ENCODE assay signal across 9 cellular contexts in the genomic region with DNA sequence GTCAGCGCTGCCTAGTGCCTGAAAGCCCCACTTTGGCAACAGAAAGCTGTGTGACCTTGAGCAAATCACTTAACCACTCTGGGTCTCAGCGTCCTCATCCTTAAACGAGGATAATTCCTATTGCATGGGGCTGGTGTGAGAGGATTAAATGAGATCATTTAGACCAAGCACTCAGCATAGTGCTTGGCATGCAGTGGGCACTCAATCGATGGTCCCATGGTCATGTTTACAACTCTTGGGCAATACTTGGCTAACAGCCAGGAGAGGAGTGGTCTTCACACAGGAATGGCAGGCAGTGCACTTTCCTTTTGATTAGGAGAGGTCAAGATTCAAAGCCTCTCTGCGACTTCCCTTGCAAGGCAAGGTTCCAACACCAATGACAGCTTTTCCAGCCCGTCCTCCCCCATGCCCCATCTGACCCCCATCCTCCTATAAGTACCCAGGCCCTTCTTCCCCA. TPM values are rescaled to one million over a fixed set of nuclear protein-coding genes. Genes with fewer than 3 reads are reported as not detected.
DNase-seq lines count a peak whose midpoint lies in the region; ATAC-seq and TF ChIP-seq lines count a peak whose summit lies in the region.
"Had no signal": no experiment of that assay in that cellular context is flagged by ENCODE, and none has a peak within 500 bp of the region (broad histone marks: within the 10 kb centered on the region; RNA-seq: fewer than 3 reads in every experiment).

No MANE protein-coding gene starts in this region.

- POLR2A ChIA-PET in HEK293 (lab: Yijun Ruan, JAX) = interaction anchor here (1.3 to 3.9 kb wide), 2 partner anchors 13 to 1268 kb away, joined by 3 to 95 read pairs; partner anchors contain the start of genes TNKS1BP1 and ZFP91

- CTCF ChIA-PET in HEK293 (lab: Yijun Ruan, JAX) = interaction anchor here (1.1 to 2.1 kb wide), 2 partner anchors 11 to 331 kb away, joined by 4 to 7 read pairs; no protein-coding TSS in a partner anchor

- TF ChIP-seq POLR2A in Peyer's patch (IDR thresholded peaks at IDR 0.05) = no peak

- H3K4me1 ChIP-seq in HEK293 (ENCODE audit: control insufficient read depth, insufficient read depth, low read length) = no peaks in the 10 kb centered on the region
- H3K4me1 ChIP-seq in Peyer's patch = peaks cover 0 to 85% (median 7%) of the 10 kb centered on the region in 4 donors

- H3K4me3 ChIP-seq in HEK293 (ENCODE audit: low read depth, low read length) = peak overlapping the region; percentile 43
- peak overlapping the region; percentile 26 to 74 (median 44) for H3K4me3 ChIP-seq in Peyer's patch
- H3K4me3 ChIP-seq in skeletal muscle cell (ENCODE audit: low read depth, low read length) = peak overlapping the region; percentile 54

- ATAC-seq in GM19328 (IDR thresholded peaks at IDR 0.05; ENCODE audit: unreplicated experiment) = no peak

- H3K27me3 ChIP-seq in Peyer's patch = no peaks in the 10 kb centered on the region

- TF ChIP-seq CTCF in HEK293 (tag by site-specific recombination; IDR thresholded peaks at IDR 0.05) = no peak
- no peak for TF ChIP-seq CTCF in Peyer's patch (IDR thresholded peaks at IDR 0.05)

- H3K36me3 ChIP-seq in HEK293 (ENCODE audit: control insufficient read depth in 2 of 2, insufficient read depth in 1 of 2, low read length in 2 of 2) = peaks cover 0 to 70% of the 10 kb centered on the region in 2 experiments; a peak in 1 of 3 replicates
- peaks cover 0 to 49% (median 0%) of the 10 kb centered on the region in 3 donors for H3K36me3 ChIP-seq in Peyer's patch

- intact Hi-C loops in head of caudate nucleus (cut with DNase I) = no loop called here

- no peaks in the 10 kb centered on the region for H3K9me3 ChIP-seq in HEK293 (ENCODE audit: control insufficient read depth, insufficient read depth, low read depth, low read length)
- no peaks in the 10 kb centered on the region for H3K9me3 ChIP-seq in Peyer's patch

- DNase-seq in Peyer's patch (no peak), fibroblast of the conjunctiva (ENCODE audit: low read depth) (peak; percentile 60), skeletal muscle cell (ENCODE audit: low read depth) (no peak), head of caudate nucleus (no peak), SKM-1 treated with dmso at 0.1 percent for 144 hours (lab: John Stamatoyannopoulos, UW; ENCODE audit: unreplicated experiment) (no peak)

- H3K27ac ChIP-seq in HEK293 (ENCODE audit: extremely low read depth, low read depth, low read length) (no peak overlapping the region), Peyer's patch (peak overlapping the region; percentile 54 to 96 (median 74))
- H3K27ac ChIP-seq: KMS-11 had no signal

TF ChIP-seq in HEK293, 187 proteins besides CTCF, POLR2A, EP300 and RAD21:
- TF ChIP-seq ZNF501 (tag by site-specific recombination; IDR thresholded peaks at IDR 0.05) (no peak), ZNF555 (tag by site-specific recombination; conservative IDR thresholded peaks at IDR 0.05) (no peak), ZSCAN23 (tag by site-specific recombination; IDR thresholded peaks at IDR 0.05) (no peak), ZNF16 (tag by site-specific recombination; IDR thresholded peaks at IDR 0.05; ENCODE audit: low read depth) (no peak), ZNF76 (tag by site-specific recombination; IDR thresholded peaks at IDR 0.05; ENCODE audit: borderline replicate concordance, low read depth) (no peak), ZNF114 (tag by site-specific recombination; IDR thresholded peaks at IDR 0.05) (no peak), MEIS1 (CRISPR knock-in tag; IDR thresholded peaks at IDR 0.05; ENCODE audit: borderline replicate concordance) (no peak)
- TF ChIP-seq, protein P1, sequence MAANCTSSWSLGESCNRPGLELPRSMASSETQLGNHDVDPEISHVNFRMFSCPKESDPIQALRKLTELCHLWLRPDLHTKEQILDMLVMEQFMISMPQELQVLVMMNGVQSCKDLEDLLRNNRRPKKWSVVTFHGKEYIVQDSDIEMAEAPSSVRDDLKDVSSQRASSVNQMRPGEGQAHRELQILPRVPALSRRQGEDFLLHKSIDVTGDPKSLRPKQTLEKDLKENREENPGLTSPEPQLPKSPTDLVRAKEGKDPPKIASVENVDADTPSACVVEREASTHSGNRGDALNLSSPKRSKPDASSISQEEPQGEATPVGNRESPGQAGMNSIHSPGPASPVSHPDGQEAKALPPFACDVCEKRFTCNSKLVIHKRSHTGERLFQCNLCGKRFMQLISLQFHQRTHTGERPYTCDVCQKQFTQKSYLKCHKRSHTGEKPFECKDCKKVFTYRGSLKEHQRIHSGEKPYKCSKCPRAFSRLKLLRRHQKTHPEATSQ (tag by site-specific recombination; IDR thresholded peaks at IDR 0.05) = no peak
- TF ChIP-seq, protein P2, sequence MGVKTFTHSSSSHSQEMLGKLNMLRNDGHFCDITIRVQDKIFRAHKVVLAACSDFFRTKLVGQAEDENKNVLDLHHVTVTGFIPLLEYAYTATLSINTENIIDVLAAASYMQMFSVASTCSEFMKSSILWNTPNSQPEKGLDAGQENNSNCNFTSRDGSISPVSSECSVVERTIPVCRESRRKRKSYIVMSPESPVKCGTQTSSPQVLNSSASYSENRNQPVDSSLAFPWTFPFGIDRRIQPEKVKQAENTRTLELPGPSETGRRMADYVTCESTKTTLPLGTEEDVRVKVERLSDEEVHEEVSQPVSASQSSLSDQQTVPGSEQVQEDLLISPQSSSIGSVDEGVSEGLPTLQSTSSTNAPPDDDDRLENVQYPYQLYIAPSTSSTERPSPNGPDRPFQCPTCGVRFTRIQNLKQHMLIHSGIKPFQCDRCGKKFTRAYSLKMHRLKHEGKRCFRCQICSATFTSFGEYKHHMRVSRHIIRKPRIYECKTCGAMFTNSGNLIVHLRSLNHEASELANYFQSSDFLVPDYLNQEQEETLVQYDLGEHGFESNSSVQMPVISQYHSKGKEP (tag by site-specific recombination; IDR thresholded peaks at IDR 0.05) = no peak

RNA-seq across cellular contexts. Expression of gene TNKS1BP1, which starts 14.1 kb away (rescaled TPM):
- total RNA-seq in Peyer's patch = 100 to 1,000 TPM in 3 of 4 donors, 10 to 100 TPM in 1; 91.8 to 156 (median 139) TPM

RNA-seq across cellular contexts. Expression of gene SSRP1, which starts 25.0 kb away (rescaled TPM):
- total RNA-seq in Peyer's patch = 100 to 1,000 TPM in 1 of 4 donors, 10 to 100 TPM in 3; 39.9 to 106 (median 50.6) TPM

RNA-seq across cellular contexts. Expression of gene P2RX3, which starts 27.5 kb away (rescaled TPM):
- total RNA-seq in Peyer's patch = under 1 TPM in 1 of 4 donors, not detected in 3; 0.80 TPM
- total RNA-seq: mononuclear cell had no signal
